ENCODE assay signal across 9 cellular contexts in genomic region chr2:37230581-37230980, GRCh38. TPM values are rescaled to one million over a fixed set of nuclear protein-coding genes. Genes with fewer than 3 reads are reported as not detected.
DNase-seq lines count a peak whose midpoint lies in the region; ATAC-seq and TF ChIP-seq lines count a peak whose summit lies in the region.
"Had no signal": no experiment of that assay in that cellular context is flagged by ENCODE, and none has a peak within 500 bp of the region (broad histone marks: within the 10 kb centered on the region; RNA-seq: fewer than 3 reads in every experiment).

No MANE protein-coding gene starts in this region.

- CTCF ChIA-PET in PC-3 (lab: Charles Lee): no interaction called here

- peak; percentile 18 for DNase-seq in GM03348 (ENCODE audit: low spot score)
- peak; percentile 26 for DNase-seq in PC-3
- DNase-seq in fibroblast of villous mesenchyme (ENCODE audit: low read depth): peak; percentile 8
- DNase-seq in skeletal muscle cell (ENCODE audit: low read depth): no peak
- DNase-seq in GM10266 (ENCODE audit: extremely low spot score): no peak
- DNase-seq in GOT3 (lab: John Stamatoyannopoulos, UW): no peak
- no peak for DNase-seq in AML-193 (lab: John Stamatoyannopoulos, UW)
- DNase-seq: MV-4-11 had no signal

- no peaks in the 10 kb centered on the region for H3K27me3 ChIP-seq in PC-3 (ENCODE audit: low read length)

- peak overlapping the region; percentile 91 for H3K4me2 ChIP-seq in PC-3 (ENCODE audit: low read length)

- H3K4me3 ChIP-seq in PC-3 (ENCODE audit: low read length): peak overlapping the region; percentile 91
- peak overlapping the region; percentile 77 for H3K4me3 ChIP-seq in fibroblast of villous mesenchyme (ENCODE audit: low read depth, low read length)
- H3K4me3 ChIP-seq in skeletal muscle cell (ENCODE audit: low read depth, low read length): peak overlapping the region; percentile 98

- intact Hi-C loops in PC-3 (cut with micrococcal nuclease): loop anchor here (2.0 kb wide), 1 partner anchor 74 kb away; the partner anchor contains the start of gene EIF2AK2

- peaks cover 23% of the 10 kb centered on the region for H3K4me1 ChIP-seq in PC-3 (ENCODE audit: insufficient read depth, low read length)

- no TSS peak for BruUV-seq in PC-3 (replicated peaks; lab: Mats Ljungman, UMichigan)

- H3K9me3 ChIP-seq in PC-3 (ENCODE audit: low read length): no peaks in the 10 kb centered on the region

- H3F3A ChIP-seq in PC-3 (ENCODE audit: low read length, unreplicated experiment): no peaks in the 10 kb centered on the region

- H3K79me2 ChIP-seq in PC-3 (ENCODE audit: low read length): peaks cover 95% of the 10 kb centered on the region

- peak overlapping the region; percentile 66 for H3K27ac ChIP-seq in PC-3 (ENCODE audit: low read length)

- POLR2A ChIA-PET in PC-3 (lab: Charles Lee; ENCODE audit: unreplicated experiment): no interaction called here

- peaks cover 28% of the 10 kb centered on the region for H3K36me3 ChIP-seq in PC-3 (ENCODE audit: low read depth, low read length)

- peak overlapping the region; percentile 89; the same call in 1 of the 2 replicates for H2AFZ ChIP-seq in PC-3 (ENCODE audit: low read length)

- H4K20me1 ChIP-seq in PC-3 (ENCODE audit: low read length): peaks cover 20% of the 10 kb centered on the region

- H3K9me2 ChIP-seq in PC-3 (replicated peaks; ENCODE audit: low read length): no peaks in the 10 kb centered on the region

- H3K9ac ChIP-seq in PC-3 (ENCODE audit: low read length): peak overlapping the region; percentile 92

- ATAC-seq in PC-3 (peak; percentile 3; the same call in 1 of the 2 replicates), GM21381 (IDR thresholded peaks at IDR 0.05; ENCODE audit: unreplicated experiment) (no peak)

- TF ChIP-seq CTCF in PC-3 (conservative IDR thresholded peaks at IDR 0.05; ENCODE audit: low read depth, low read length) (no peak), fibroblast of villous mesenchyme (IDR thresholded peaks at IDR 0.05; ENCODE audit: insufficient read depth, low read depth, low read length) (no peak), GM10266 (IDR thresholded peaks at IDR 0.05; ENCODE audit: control insufficient read depth, insufficient read depth, low read depth, missing control alignments) (no peak)

RNA-seq across cellular contexts. Expression of gene CEBPZ, which starts 0.8 kb away (rescaled TPM):
- total RNA-seq in PC-3 (2014; rRNA removed) (39.8 and 40.7 TPM in 2 replicates), fibroblast of villous mesenchyme (29.0 and 44.9 TPM in 2 replicates)

RNA-seq across cellular contexts. Expression of gene NDUFAF7, which starts 0.9 kb away (rescaled TPM):
- total RNA-seq in PC-3 (2014; rRNA removed): 12.3 and 13.2 TPM in 2 replicates
- total RNA-seq in fibroblast of villous mesenchyme: 9.7 and 13.0 TPM in 2 replicates

RNA-seq across cellular contexts. Expression of gene CEBPZOS, which starts 34.3 kb away (rescaled TPM):
- total RNA-seq in PC-3 (2014; rRNA removed) (30.8 and 43.8 TPM in 2 replicates), fibroblast of villous mesenchyme (14.8 and 19.4 TPM in 2 replicates)

RNA-seq across cellular contexts. Expression of gene SULT6B1, which starts 42.1 kb away (rescaled TPM):
- total RNA-seq in PC-3 (2014; rRNA removed) (not detected in 2 replicates), fibroblast of villous mesenchyme (not detected in 2 replicates)

Comparison
In these comparisons a context has a peak if more than half of its experiments do, and no peak if none do; other contexts are left out.
1. DNase-seq: peak in GM03348 (single experiment), PC-3 (single experiment) and fibroblast of villous mesenchyme (single experiment); none in skeletal muscle cell (single experiment), GM10266 (single experiment), GOT3 (single experiment) and AML-193 (0 of 2).
2. Peak in every context shown above with its lines, with median percentiles within 50 percentile points of each other: H3K4me3 ChIP-seq.